In genomic region chr14:102508410-102508773, GRCh38 we compare ENCODE assay signal across 8 cellular contexts. TPM values are rescaled to one million over a fixed set of nuclear protein-coding genes. Genes with fewer than 3 reads are reported as not detected.
DNase-seq lines count a peak whose midpoint lies in the region; ATAC-seq, FAIRE-seq and TF ChIP-seq lines count a peak whose summit lies in the region.

No MANE protein-coding gene starts in this region.

- peaks cover 22 to 81% of the 10 kb centered on the region in 2 experiments for H3K4me1 ChIP-seq in K562 (replicated peaks in 1 of 2; ENCODE audit: control insufficient read depth in 2 of 2, insufficient read depth in 2 of 2, low read length in 2 of 2)

- TF ChIP-seq POLR2A in K562 (conservative IDR thresholded peaks at IDR 0.05) (0 out of 2 replicates have a peak, but pooled peaks have one; percentile 58), lower leg skin (IDR thresholded peaks at IDR 0.05) (no peak)

- peak overlapping the region; percentile 90 to 94 for H3K9ac ChIP-seq in K562 (ENCODE audit: insufficient read depth in 1 of 2, low read depth in 2 of 2, low read length in 2 of 2)

- ATAC-seq in activated T-cell treated with anti-CD3 and anti-CD28 coated beads, Interleukin-2, amount 50 U/mL, for 4 hours: no peak
- ATAC-seq in K562 (peak; percentile 78), HG03108 (IDR thresholded peaks at IDR 0.05; ENCODE audit: unreplicated experiment) (no peak)

- no peak for TF ChIP-seq EP300 in K562 (IDR thresholded peaks at IDR 0.05; ENCODE audit: low read length)

- peaks cover 15% of the 10 kb centered on the region; the same call in 2 of the 3 replicates for H3K79me2 ChIP-seq in K562 (ENCODE audit: control insufficient read depth, insufficient read depth, low read length)

- H3K36me3 ChIP-seq in K562 (ENCODE audit: control insufficient read depth, insufficient read depth, low read length): peaks cover 20% of the 10 kb centered on the region; the same call in 2 of the 3 replicates

- DNase-seq in activated T-cell treated with anti-CD3 and anti-CD28 coated beads, Interleukin-2, amount 50 U/mL, for 4 hours: no peak
- DNase-seq in activated T-cell treated with anti-CD3 and anti-CD28 coated beads for 4 hours (no peak), K562 (ENCODE audit: extremely low read depth in 1 of 4, low spot score in 3 of 4) (peak; percentile 69 to 87 (median 77)), lower leg skin (ENCODE audit: low spot score in 2 of 2) (peak; percentile 65 to 92), urothelium cell line (ENCODE audit: low spot score) (peak; percentile 21), ecto neural progenitor cell (ENCODE audit: low spot score) (no peak), DMS 273 (lab: John Stamatoyannopoulos, UW; ENCODE audit: unreplicated experiment) (no peak)

- H3K4me3 Mint-ChIP-seq in activated T-cell treated with anti-CD3 and anti-CD28 coated beads, Interleukin-2, amount 50 U/mL, for 4 hours: peak overlapping the region; percentile 59

- CTCF ChIA-PET in K562 (lab: Yijun Ruan, JAX; ENCODE audit: low intra/inter-chr PET ratio): no interaction called here

- H3K27me3 Mint-ChIP-seq in activated T-cell treated with anti-CD3 and anti-CD28 coated beads, Interleukin-2, amount 50 U/mL, for 4 hours (ENCODE audit: low read depth): no peaks in the 10 kb centered on the region

- H3K27me3 ChIP-seq in K562 (ENCODE audit: control insufficient read depth in 2 of 2, insufficient read depth in 2 of 2, low read length in 2 of 2): no peaks in the 10 kb centered on the region

- POLR2A ChIA-PET in K562 (lab: Yijun Ruan, JAX): interaction anchor here (0.5 to 1.3 kb wide), 8 partner anchors 8 to 221 kb away, joined by 3 to 5 read pairs (median 3); no protein-coding TSS in a partner anchor

- FAIRE-seq in K562 (lab: Jason Lieb, UNC) (peak; percentile 96), urothelium cell line (lab: Jason Lieb, UNC) (no peak)

- H3K9me3 Mint-ChIP-seq in activated T-cell treated with anti-CD3 and anti-CD28 coated beads, Interleukin-2, amount 50 U/mL, for 4 hours: no peaks in the 10 kb centered on the region

- no peak for TF ChIP-seq RAD21 in K562 (CRISPR knock-in tag; conservative IDR thresholded peaks at IDR 0.05 in 1 of 2, IDR thresholded peaks at IDR 0.05 in 1 of 2)

- H3K27ac ChIP-seq in K562 (ENCODE audit: extremely low read depth, low read depth, low read length): peak overlapping the region; percentile 93

- H3K4me3 ChIP-seq in K562 (peak overlapping the region; percentile 68), lower leg skin (ENCODE audit: low read depth, poor library complexity, severe bottlenecking) (no peak overlapping the region)

- H4K20me1 ChIP-seq in K562 (replicated peaks; ENCODE audit: control insufficient read depth, insufficient read depth, low read length): peaks cover 4% of the 10 kb centered on the region; the same call in 1 of the 2 replicates

- H2AFZ ChIP-seq in K562 (ENCODE audit: low read depth, low read length): peak overlapping the region; percentile 51; the same call in 1 of the 2 replicates

- 0% methylated on average over 12 of the region's 14 CpGs for WGBS in K562 (ENCODE audit: insufficient coverage, low coverage, missing lambda C conversion rate)
- 54 to 65% methylated on average over 14 of the region's 14 CpGs for WGBS in lower leg skin, 2 donors

- TF ChIP-seq CTCF in K562 (IDR thresholded peaks at IDR 0.05 in 2 of 3, conservative IDR thresholded peaks at IDR 0.05 in 1 of 3; ENCODE audit: insufficient read depth in 2 of 3, low read depth in 1 of 3, low read length in 3 of 3) (no peak), lower leg skin (IDR thresholded peaks at IDR 0.05) (no peak)

- no peaks in the 10 kb centered on the region for H3K9me1 ChIP-seq in K562 (ENCODE audit: control insufficient read depth, insufficient read depth, low read length)

- no peaks in the 10 kb centered on the region for H3K9me3 ChIP-seq in K562 (replicated peaks; ENCODE audit: control insufficient read depth, insufficient read depth, low read depth, low read length)

- peaks cover 12% of the 10 kb centered on the region for H3K4me1 Mint-ChIP-seq in activated T-cell treated with anti-CD3 and anti-CD28 coated beads, Interleukin-2, amount 50 U/mL, for 4 hours (ENCODE audit: low read depth)

- peak overlapping the region; percentile 89 for H3K4me2 ChIP-seq in K562 (ENCODE audit: insufficient read depth, low read length)

- H3K36me3 Mint-ChIP-seq in activated T-cell treated with anti-CD3 and anti-CD28 coated beads, Interleukin-2, amount 50 U/mL, for 4 hours (ENCODE audit: insufficient read depth): no peaks in the 10 kb centered on the region

- no TSS peak for BruUV-seq in K562 (replicated peaks; lab: Mats Ljungman, UMichigan)

- in situ Hi-C loops in K562 (cut with MboI): loop anchor here (25.0 kb wide), 1 partner anchor 404 kb away; the partner anchor contains the start of gene AMN

- intact Hi-C loops in K562 (cut with micrococcal nuclease): loop anchor here (10.0 kb wide), 1 partner anchor 544 kb away; the partner anchor contains the start of gene DYNC1H1
- intact Hi-C loops in lower leg skin (cut with DNase I; ENCODE audit: low total_unique reads): no loop called here

TF ChIP-seq in K562, 482 proteins besides CTCF, POLR2A, EP300 and RAD21 (continues in another document):
- no peak for TF ChIP-seq MCM7 (IDR thresholded peaks at IDR 0.05)
- TF ChIP-seq ETS2 (tag; IDR thresholded peaks at IDR 0.05; ENCODE audit: borderline replicate concordance, poor library complexity, severe bottlenecking): no peak
- no peak for TF ChIP-seq E4F1 (CRISPR knock-in tag; IDR thresholded peaks at IDR 0.05; ENCODE audit: borderline replicate concordance)
- TF ChIP-seq HDAC2 (IDR thresholded peaks at IDR 0.05): no peak
- no peak for TF ChIP-seq SAP30 (IDR thresholded peaks at IDR 0.05; ENCODE audit: borderline replicate concordance, insufficient read depth, low read depth, low read length, poor library complexity, severe bottlenecking)
- no peak for TF ChIP-seq ZNF445 (CRISPR knock-in tag; IDR thresholded peaks at IDR 0.05; ENCODE audit: low read depth)
- no peak for TF ChIP-seq ZC3H11A (IDR thresholded peaks at IDR 0.05; ENCODE audit: low read depth, low read length)
- TF ChIP-seq SUPT5H (IDR thresholded peaks at IDR 0.05): no peak; the same call in 1 of the 2 replicates
- TF ChIP-seq ARID3B (CRISPR knock-in tag; IDR thresholded peaks at IDR 0.05; ENCODE audit: borderline replicate concordance): no peak

RNA-seq across cellular contexts. Expression of gene ANKRD9, which starts 1.2 kb away (rescaled TPM):
- total RNA-seq in activated T-cell treated with anti-CD3 and anti-CD28 coated beads, Interleukin-2, amount 50 U/mL, for 4 hours: 10 to 100 TPM in 1 of 3 donors, 1 to 10 TPM in 2; 6.7 to 11.0 (median 8.7) TPM
- total RNA-seq in K562 (2011; cell fraction: chromatin; rRNA removed; ENCODE audit: low replicate concordance): 19.3 and 49.4 TPM in 2 replicates
- 48.4 and 58.8 TPM in 2 replicates for total RNA-seq in K562 (2011; cell fraction: nucleolus; rRNA removed)
- total RNA-seq in K562 (2011; cell fraction: nucleoplasm; rRNA removed): 30.0 and 36.6 TPM in 2 replicates
- total RNA-seq in K562 (2014; rRNA removed) (29.4 and 29.5 TPM in 2 replicates), K562 (2014; rRNA removed; fragmentation: Illumina TruSeq; extraction: Trizol) (3.3 and 3.7 TPM in 2 replicates), K562 (2015; rRNA removed; fragmentation: Illumina TruSeq; extraction: Trizol) (5.0 and 5.3 TPM in 2 replicates), K562 (2021) (32.9 and 34.8 TPM in 2 replicates), lower leg skin (100 to 1,000 TPM in 1 of 4 donors, 10 to 100 TPM in 3; 64.6 to 135 (median 69.4) TPM)
- polyA plus RNA-seq in K562 (2011; rRNA removed) (15.4 and 20.4 TPM in 2 replicates), K562 (2014; fragmentation: Illumina TruSeq; extraction: Trizol) (4.0 and 4.3 TPM in 2 replicates), K562 (2014; fragmentation: Nextera tagmentation; extraction: Ambion mirVana) (under 1 TPM; 0.04 to 0.06 TPM), K562 (2014; rRNA removed) (27.5 and 29.9 TPM in 2 replicates)
- polyA plus RNA-seq in K562 (2011; cell fraction: cytosol; rRNA removed): 26.0 and 97.0 TPM in 2 replicates
- 106 and 194 TPM in 2 replicates for polyA plus RNA-seq in K562 (2011; cell fraction: nucleus; rRNA removed)
- 12.9 and 30.7 TPM in 2 replicates for polyA plus RNA-seq in K562 (2012)
- polyA minus RNA-seq in K562 (2011; rRNA and poly(A)+ RNA removed): 3.5 and 3.7 TPM in 2 replicates
- 7.4 and 12.8 TPM in 2 replicates for polyA minus RNA-seq in K562 (2011; cell fraction: cytosol; rRNA and poly(A)+ RNA removed)
- 18.6 and 23.2 TPM in 2 replicates for polyA minus RNA-seq in K562 (2011; cell fraction: nucleus; rRNA and poly(A)+ RNA removed)

Comparison
In these comparisons a context has a peak if more than half of its experiments do, and no peak if none do; other contexts are left out.
1. DNase-seq: peak in K562 (4 of 4), lower leg skin (2 of 2) and urothelium cell line (single experiment); none in activated T-cell treated with anti-CD3 and anti-CD28 coated beads, Interleukin-2, amount 50 U/mL, for 4 hours (single experiment), activated T-cell treated with anti-CD3 and anti-CD28 coated beads for 4 hours (single experiment), ecto neural progenitor cell (single experiment) and DMS 273 (single experiment).